ENCODE assay signal across 8 cellular contexts in the genomic region with DNA sequence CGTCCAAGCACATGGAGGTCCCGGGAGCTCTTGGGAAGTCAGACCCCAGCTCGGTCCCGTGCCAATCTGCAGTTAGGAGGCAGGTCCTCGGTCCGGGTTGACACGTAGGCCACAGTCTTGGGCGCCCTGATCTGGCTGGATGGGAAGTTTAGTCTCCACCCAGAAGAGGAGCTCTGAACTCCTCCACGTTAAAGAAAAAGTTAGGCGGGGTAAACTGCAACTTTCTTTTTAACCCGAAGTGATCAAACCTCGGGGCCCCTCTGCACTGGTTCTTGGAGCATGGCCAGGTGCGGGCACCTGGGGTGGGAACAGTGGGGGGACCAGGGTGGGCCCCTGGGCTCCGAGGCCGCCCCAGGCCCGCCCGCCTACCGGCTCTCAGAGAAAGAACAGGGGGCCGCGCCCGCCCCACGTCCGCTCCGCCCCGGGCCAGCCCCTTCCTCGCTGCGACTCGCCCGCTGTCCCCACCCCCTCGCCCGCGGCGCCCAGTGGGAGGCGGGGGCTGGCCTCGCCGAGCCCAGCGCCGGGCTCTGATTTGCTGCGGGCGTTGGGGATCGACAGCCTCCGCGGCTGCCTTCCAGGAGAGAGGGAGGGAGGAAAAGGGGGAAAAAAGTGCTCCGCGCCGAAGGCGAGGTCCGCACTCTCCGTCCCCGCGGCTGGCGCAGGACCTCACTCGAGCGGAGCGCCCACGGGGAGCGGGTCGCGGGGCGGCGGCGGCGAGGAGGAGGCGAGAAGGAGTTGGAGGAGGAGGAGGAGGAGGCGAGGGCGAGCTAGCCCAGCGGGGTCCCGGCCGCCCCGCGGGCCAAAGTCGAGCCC. TPM values are rescaled to one million over a fixed set of nuclear protein-coding genes. Genes with fewer than 3 reads are reported as not detected.
DNase-seq lines count a peak whose midpoint lies in the region; ATAC-seq and TF ChIP-seq lines count a peak whose summit lies in the region.

A gene (plus strand): TSS at position 631 of the 813 bp plus-strand sequence. CDS start 385 bp downstream, outside the sequence.

- H3K36me3 Mint-ChIP-seq in neural crest cell (ENCODE audit: low read depth) = no peaks in the 10 kb centered on the region

- H3K27ac Mint-ChIP-seq in neural crest cell (ENCODE audit: unreplicated experiment) = no peak within 1 kb of the TSS
- H3K27ac Mint-ChIP-seq in stimulated activated naive CD8-positive, alpha-beta T cell treated with anti-CD3 and anti-CD28 coated beads, Interleukin-15, amount 100 ng/mL, for 72 hours = peak within 1 kb of the TSS in 1 of 2 donors; percentile 27

- H3K9me3 Mint-ChIP-seq in neural crest cell = no peaks in the 10 kb centered on the region
- H3K9me3 Mint-ChIP-seq in stimulated activated naive CD8-positive, alpha-beta T cell treated with anti-CD3 and anti-CD28 coated beads, Interleukin-15, amount 100 ng/mL, for 72 hours = no peaks in the 10 kb centered on the region

- peak within 1 kb of the TSS; percentile 86 for H3K4me3 Mint-ChIP-seq in neural crest cell
- peak within 1 kb of the TSS in 1 of 2 donors; percentile 66 for H3K4me3 Mint-ChIP-seq in stimulated activated naive CD8-positive, alpha-beta T cell treated with anti-CD3 and anti-CD28 coated beads, Interleukin-15, amount 100 ng/mL, for 72 hours

- ATAC-seq in stimulated activated naive CD8-positive, alpha-beta T cell treated with anti-CD3 and anti-CD28 coated beads, Interleukin-15, amount 100 ng/mL, for 72 hours = peak; percentile 52
- ATAC-seq in GM18520 (IDR thresholded peaks at IDR 0.05; ENCODE audit: unreplicated experiment) = no peak

- DNase-seq in DMS 273 (lab: John Stamatoyannopoulos, UW; ENCODE audit: unreplicated experiment) (peak; percentile 94), NCI-H524 (lab: John Stamatoyannopoulos, UW) (peak; percentile 81 to 89), globus pallidus (ENCODE audit: low spot score) (peak; percentile 53), neural crest cell (ENCODE audit: low read depth, low spot score) (peak; percentile 81), NCI-H510A (lab: John Stamatoyannopoulos, UW) (no peak)
- DNase-seq in activated gamma-delta T cell treated with anti-CD3 and anti-CD28 coated beads, Interleukin-2, amount 50 U/mL, for 16 hours (ENCODE audit: low read depth) = peak; percentile 30
- DNase-seq in stimulated activated naive CD8-positive, alpha-beta T cell treated with anti-CD3 and anti-CD28 coated beads, Interleukin-15, amount 100 ng/mL, for 72 hours = no peak

- TF ChIP-seq CTCF in neural crest cell (conservative IDR thresholded peaks at IDR 0.05) = peak; percentile 42

- peaks cover 19% of the 10 kb centered on the region for H3K27me3 Mint-ChIP-seq in neural crest cell (ENCODE audit: low read depth)
- H3K27me3 Mint-ChIP-seq in stimulated activated naive CD8-positive, alpha-beta T cell treated with anti-CD3 and anti-CD28 coated beads, Interleukin-15, amount 100 ng/mL, for 72 hours = peaks cover 47% of the 10 kb centered on the region

- H3K4me1 Mint-ChIP-seq in neural crest cell = peaks cover 32% of the 10 kb centered on the region
- no peaks in the 10 kb centered on the region for H3K4me1 Mint-ChIP-seq in stimulated activated naive CD8-positive, alpha-beta T cell treated with anti-CD3 and anti-CD28 coated beads, Interleukin-15, amount 100 ng/mL, for 72 hours

RNA-seq across cellular contexts. Expression of the gene that starts here (rescaled TPM):
- total RNA-seq in neural crest cell = 18.6 and 19.4 TPM in 2 replicates

Comparison
In these comparisons a context has a peak if more than half of its experiments do, and no peak if none do; other contexts are left out.
1. DNase-seq: peak in DMS 273 (single experiment), NCI-H524 (2 of 2), activated gamma-delta T cell treated with anti-CD3 and anti-CD28 coated beads, Interleukin-2, amount 50 U/mL, for 16 hours (single experiment), globus pallidus (single experiment) and neural crest cell (single experiment); none in stimulated activated naive CD8-positive, alpha-beta T cell treated with anti-CD3 and anti-CD28 coated beads, Interleukin-15, amount 100 ng/mL, for 72 hours (0 of 2) and NCI-H510A (single experiment).